In genomic region chr19:17580470-17581000, GRCh38 we compare ENCODE assay signal across 1 cellular context.
TF ChIP-seq lines count a peak whose summit lies in the region.

No MANE protein-coding gene starts in this region.

TF ChIP-seq in SK-N-SH, 30 proteins besides CTCF, POLR2A, EP300 and RAD21 (continued from another document):
- TF ChIP-seq, protein P1, sequence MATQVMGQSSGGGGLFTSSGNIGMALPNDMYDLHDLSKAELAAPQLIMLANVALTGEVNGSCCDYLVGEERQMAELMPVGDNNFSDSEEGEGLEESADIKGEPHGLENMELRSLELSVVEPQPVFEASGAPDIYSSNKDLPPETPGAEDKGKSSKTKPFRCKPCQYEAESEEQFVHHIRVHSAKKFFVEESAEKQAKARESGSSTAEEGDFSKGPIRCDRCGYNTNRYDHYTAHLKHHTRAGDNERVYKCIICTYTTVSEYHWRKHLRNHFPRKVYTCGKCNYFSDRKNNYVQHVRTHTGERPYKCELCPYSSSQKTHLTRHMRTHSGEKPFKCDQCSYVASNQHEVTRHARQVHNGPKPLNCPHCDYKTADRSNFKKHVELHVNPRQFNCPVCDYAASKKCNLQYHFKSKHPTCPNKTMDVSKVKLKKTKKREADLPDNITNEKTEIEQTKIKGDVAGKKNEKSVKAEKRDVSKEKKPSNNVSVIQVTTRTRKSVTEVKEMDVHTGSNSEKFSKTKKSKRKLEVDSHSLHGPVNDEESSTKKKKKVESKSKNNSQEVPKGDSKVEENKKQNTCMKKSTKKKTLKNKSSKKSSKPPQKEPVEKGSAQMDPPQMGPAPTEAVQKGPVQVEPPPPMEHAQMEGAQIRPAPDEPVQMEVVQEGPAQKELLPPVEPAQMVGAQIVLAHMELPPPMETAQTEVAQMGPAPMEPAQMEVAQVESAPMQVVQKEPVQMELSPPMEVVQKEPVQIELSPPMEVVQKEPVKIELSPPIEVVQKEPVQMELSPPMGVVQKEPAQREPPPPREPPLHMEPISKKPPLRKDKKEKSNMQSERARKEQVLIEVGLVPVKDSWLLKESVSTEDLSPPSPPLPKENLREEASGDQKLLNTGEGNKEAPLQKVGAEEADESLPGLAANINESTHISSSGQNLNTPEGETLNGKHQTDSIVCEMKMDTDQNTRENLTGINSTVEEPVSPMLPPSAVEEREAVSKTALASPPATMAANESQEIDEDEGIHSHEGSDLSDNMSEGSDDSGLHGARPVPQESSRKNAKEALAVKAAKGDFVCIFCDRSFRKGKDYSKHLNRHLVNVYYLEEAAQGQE (IDR thresholded peaks at IDR 0.05; ENCODE audit: low read depth, low read length): no peak
- TF ChIP-seq GABPA (IDR thresholded peaks at IDR 0.05; ENCODE audit: low read depth): no peak
- TF ChIP-seq, protein P2, sequence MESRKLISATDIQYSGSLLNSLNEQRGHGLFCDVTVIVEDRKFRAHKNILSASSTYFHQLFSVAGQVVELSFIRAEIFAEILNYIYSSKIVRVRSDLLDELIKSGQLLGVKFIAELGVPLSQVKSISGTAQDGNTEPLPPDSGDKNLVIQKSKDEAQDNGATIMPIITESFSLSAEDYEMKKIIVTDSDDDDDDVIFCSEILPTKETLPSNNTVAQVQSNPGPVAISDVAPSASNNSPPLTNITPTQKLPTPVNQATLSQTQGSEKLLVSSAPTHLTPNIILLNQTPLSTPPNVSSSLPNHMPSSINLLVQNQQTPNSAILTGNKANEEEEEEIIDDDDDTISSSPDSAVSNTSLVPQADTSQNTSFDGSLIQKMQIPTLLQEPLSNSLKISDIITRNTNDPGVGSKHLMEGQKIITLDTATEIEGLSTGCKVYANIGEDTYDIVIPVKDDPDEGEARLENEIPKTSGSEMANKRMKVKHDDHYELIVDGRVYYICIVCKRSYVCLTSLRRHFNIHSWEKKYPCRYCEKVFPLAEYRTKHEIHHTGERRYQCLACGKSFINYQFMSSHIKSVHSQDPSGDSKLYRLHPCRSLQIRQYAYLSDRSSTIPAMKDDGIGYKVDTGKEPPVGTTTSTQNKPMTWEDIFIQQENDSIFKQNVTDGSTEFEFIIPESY (IDR thresholded peaks at IDR 0.05; ENCODE audit: borderline replicate concordance, low read depth): no peak
- TF ChIP-seq TEAD4 (IDR thresholded peaks at IDR 0.05; ENCODE audit: borderline replicate concordance, insufficient read depth): no peak
- no peak for TF ChIP-seq FOXM1 (IDR thresholded peaks at IDR 0.05; ENCODE audit: low read depth)
TF ChIP-seq in SK-N-SH: peak in this region for 0.
